In the genomic region with DNA sequence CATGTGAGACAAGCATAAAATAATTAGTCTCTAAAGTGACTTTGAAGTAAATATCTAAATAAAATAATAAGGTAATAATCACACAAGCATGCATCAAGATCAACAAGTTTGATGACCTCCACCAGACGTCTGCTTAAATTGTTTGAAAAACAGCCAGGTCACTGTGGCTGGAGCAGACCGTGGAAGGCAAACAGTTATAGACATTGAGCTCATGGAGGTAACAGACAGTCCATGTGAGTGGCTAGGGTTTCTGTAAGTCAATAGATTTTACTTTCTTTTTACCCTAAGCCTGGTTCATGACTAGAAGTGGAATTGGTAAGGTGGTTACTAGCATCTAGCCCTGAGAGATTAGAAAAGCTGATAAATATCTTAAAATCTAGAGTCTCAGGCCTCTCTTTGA, we compare ENCODE assay signal across 10 cellular contexts. TPM values are rescaled to one million over a fixed set of nuclear protein-coding genes. Genes with fewer than 3 reads are reported as not detected.
"Had no signal": no experiment of that assay in that cellular context is flagged by ENCODE, and none has a peak within 500 bp of the region (broad histone marks: within the 10 kb centered on the region; RNA-seq: fewer than 3 reads in every experiment).

No MANE protein-coding gene starts in this region.

RNA-seq across cellular contexts. Expression of gene CDY2A, which starts 50.4 kb away (rescaled TPM):
- total RNA-seq: OCI-LY7, PC-3, PC-9, Peyer's patch, Right ventricle myocardium inferior, Right ventricle myocardium superior, RPMI7951, SJCRH30, SJSA1, SK-MEL-5 had no signal
